ENCODE assay signal across 10 cellular contexts in genomic region chr6:35605600-35605999, GRCh38.
DNase-seq lines count a peak whose midpoint lies in the region; ATAC-seq and TF ChIP-seq lines count a peak whose summit lies in the region.
"Had no signal": no experiment of that assay in that cellular context is flagged by ENCODE, and none has a peak within 500 bp of the region (broad histone marks: within the 10 kb centered on the region; RNA-seq: fewer than 3 reads in every experiment).

No MANE protein-coding gene starts in this region.

- H3K27ac ChIP-seq in RWPE2 (ENCODE audit: poor library complexity, severe bottlenecking) (peak overlapping the region; percentile 99), skin epidermis (peak overlapping the region in 14 of 21 experiments; percentile 18 to 97 (median 44))
- H3K27ac ChIP-seq: VCaP had no signal

- peaks cover 58% of the 10 kb centered on the region for H3K36me3 ChIP-seq in RWPE2 (ENCODE audit: low read depth)

- ATAC-seq in RWPE2 (ENCODE audit: low read depth) (peak; percentile 13; the same call in 1 of the 3 replicates), GM19467 (IDR thresholded peaks at IDR 0.05; ENCODE audit: unreplicated experiment) (no peak), GM21526 (IDR thresholded peaks at IDR 0.05; ENCODE audit: low FRiP score, unreplicated experiment) (no peak)

- no peaks in the 10 kb centered on the region for H3K27me3 ChIP-seq in RWPE2 (ENCODE audit: insufficient read depth, poor library complexity, severe bottlenecking)

- H3K9me3 ChIP-seq in RWPE2 (ENCODE audit: severe bottlenecking): no peaks in the 10 kb centered on the region

- H3K4me3 ChIP-seq in RWPE2 (ENCODE audit: severe bottlenecking): no peak overlapping the region
- H3K4me3 ChIP-seq in epithelial cell of esophagus (ENCODE audit: low read length): no peak overlapping the region
- no peak overlapping the region for H3K4me3 ChIP-seq in skin epidermis

- TF ChIP-seq CTCF in RWPE2 (IDR thresholded peaks at IDR 0.05; ENCODE audit: poor library complexity, severe bottlenecking) (no peak), epithelial cell of esophagus (IDR thresholded peaks at IDR 0.05; ENCODE audit: insufficient read depth, low read depth, low read length, missing control alignments) (no peak)

- DNase-seq in ELR (ENCODE audit: low read depth) (peak; percentile 15), RWPE2 (ENCODE audit: low spot score) (no peak), epithelial cell of esophagus (ENCODE audit: low read depth) (peak; percentile 70), occipital lobe (lab: John Stamatoyannopoulos, UW) (no peak)
- DNase-seq: aorta; NK-92 treated with Interleukin-12 subunit alpha and Interleukin-12 subunit beta, amount 100 ng/mL, for 24 hours had no signal

- peaks cover 46% of the 10 kb centered on the region for H3K4me1 ChIP-seq in RWPE2 (ENCODE audit: insufficient read depth, poor library complexity, severe bottlenecking)

Comparison
In these comparisons a context has a peak if more than half of its experiments do, and no peak if none do; other contexts are left out.
1. DNase-seq: peak in ELR (single experiment) and epithelial cell of esophagus (single experiment); none in RWPE2 (single experiment) and occipital lobe (single experiment).